ENCODE assay signal across 9 cellular contexts in genomic region chr19:45419396-45419795, GRCh38. TPM values are rescaled to one million over a fixed set of nuclear protein-coding genes. Genes with fewer than 3 reads are reported as not detected.
A peak's percentile ranks its signal among the peaks of the same experiment; 100 is the strongest.
DNase-seq lines count a peak whose midpoint lies in the region; ATAC-seq and FAIRE-seq lines count a peak whose summit lies in the region.
"Had no signal": no experiment of that assay in that cellular context is flagged by ENCODE, and none has a peak within 500 bp of the region (broad histone marks: within the 10 kb centered on the region; RNA-seq: fewer than 3 reads in every experiment).

No MANE protein-coding gene starts in this region.

- peaks cover 82% of the 10 kb centered on the region for H3K36me3 Mint-ChIP-seq in dendritic cell treated with granulocyte-macrophage colony-stimulating factor and Interleukin-4, amounts not matched to agents 40 ng/mL and 50 ng/mL, for 4 days (ENCODE audit: low read depth)

- intact Hi-C loops in dendritic cell treated with granulocyte-macrophage colony-stimulating factor and Interleukin-4, amounts not matched to agents 40 ng/mL and 50 ng/mL, for 4 days (cut with micrococcal nuclease) = no loop called here

- H3K4me3 ChIP-seq in GM08714 (ENCODE audit: low read length) = peak overlapping the region; percentile 30; the same call in 1 of the 2 replicates
- H3K4me3 ChIP-seq in Jurkat, Clone E6-1 (ENCODE audit: low read length) = peak overlapping the region; percentile 36
- H3K4me3 ChIP-seq: right lobe of liver had no signal

- peak; percentile 37 for DNase-seq in Jurkat, Clone E6-1 (ENCODE audit: low read depth, low spot score)
- DNase-seq in NCI-H2029 (lab: John Stamatoyannopoulos, UW) = no peak
- DNase-seq in NCI-H146 treated with DMSO at 0.1 percent for 48 hours (lab: John Stamatoyannopoulos, UW; ENCODE audit: unreplicated experiment) = no peak
- no peak for DNase-seq in NCI-H128 (lab: John Stamatoyannopoulos, UW; ENCODE audit: unreplicated experiment)
- DNase-seq in urothelium cell line (ENCODE audit: low spot score) = no peak

- no peak for FAIRE-seq in urothelium cell line (lab: Jason Lieb, UNC)

- H3K27me3 Mint-ChIP-seq in dendritic cell treated with granulocyte-macrophage colony-stimulating factor and Interleukin-4, amounts not matched to agents 40 ng/mL and 50 ng/mL, for 4 days = no peaks in the 10 kb centered on the region

- H3K4me3 Mint-ChIP-seq in dendritic cell treated with granulocyte-macrophage colony-stimulating factor and Interleukin-4, amounts not matched to agents 40 ng/mL and 50 ng/mL, for 4 days = peak overlapping the region; percentile 35

- ATAC-seq in GM19397 (IDR thresholded peaks at IDR 0.05; ENCODE audit: unreplicated experiment) = peak; percentile 60
- ATAC-seq: right lobe of liver had no signal

- H3K9me3 Mint-ChIP-seq in dendritic cell treated with granulocyte-macrophage colony-stimulating factor and Interleukin-4, amounts not matched to agents 40 ng/mL and 50 ng/mL, for 4 days = no peaks in the 10 kb centered on the region

- H3K4me1 Mint-ChIP-seq in dendritic cell treated with granulocyte-macrophage colony-stimulating factor and Interleukin-4, amounts not matched to agents 40 ng/mL and 50 ng/mL, for 4 days (ENCODE audit: low read depth) = peaks cover 73% of the 10 kb centered on the region

- peak overlapping the region; percentile 76 for H3K27ac Mint-ChIP-seq in dendritic cell treated with granulocyte-macrophage colony-stimulating factor and Interleukin-4, amounts not matched to agents 40 ng/mL and 50 ng/mL, for 4 days

RNA-seq across cellular contexts. Expression of gene ERCC1, which starts 4.3 kb away (rescaled TPM):
- 125 TPM for polyA plus RNA-seq in Jurkat, Clone E6-1 (2012; ENCODE audit: insufficient read depth, insufficient read length)

RNA-seq across cellular contexts. Expression of gene POLR1G, which starts 13.0 kb away (rescaled TPM):
- 16.2 TPM for polyA plus RNA-seq in Jurkat, Clone E6-1 (2012; ENCODE audit: insufficient read depth, insufficient read length)

RNA-seq across cellular contexts. Expression of gene PPP1R13L, which starts 14.5 kb away (rescaled TPM):
- 17.7 TPM for polyA plus RNA-seq in Jurkat, Clone E6-1 (2012; ENCODE audit: insufficient read depth, insufficient read length)

RNA-seq across cellular contexts. Expression of gene FOSB, which starts 48.4 kb away (rescaled TPM):
- 1.1 TPM for polyA plus RNA-seq in Jurkat, Clone E6-1 (2012; ENCODE audit: insufficient read depth, insufficient read length)

RNA-seq across cellular contexts. Expression of gene ERCC2, which starts 49.0 kb away (rescaled TPM):
- polyA plus RNA-seq in Jurkat, Clone E6-1 (2012; ENCODE audit: insufficient read depth, insufficient read length) = 39.4 TPM
